ENCODE assay signal across 17 cellular contexts in the genomic region with DNA sequence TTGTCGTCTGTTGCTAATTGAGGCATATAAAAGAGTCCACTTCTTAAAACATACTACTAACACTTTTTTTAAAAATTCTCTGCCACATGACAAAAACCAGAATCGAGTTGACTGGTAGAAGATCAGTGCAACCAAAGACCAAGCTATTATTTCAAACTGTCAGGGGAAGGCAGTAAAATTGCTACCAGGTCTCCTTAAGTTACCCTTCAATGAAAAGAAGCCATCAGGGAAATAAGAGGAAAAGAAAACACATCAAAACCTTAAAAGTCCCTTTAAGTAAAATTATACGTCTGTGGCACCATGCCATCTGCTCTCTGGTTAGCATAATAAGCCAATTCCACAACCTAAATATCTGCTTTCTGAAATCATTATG. TPM values are rescaled to one million over a fixed set of nuclear protein-coding genes. Genes with fewer than 3 reads are reported as not detected.
DNase-seq lines count a peak whose midpoint lies in the region; ATAC-seq, FAIRE-seq and TF ChIP-seq lines count a peak whose summit lies in the region.
"Had no signal": no experiment of that assay in that cellular context is flagged by ENCODE, and none has a peak within 500 bp of the region (broad histone marks: within the 10 kb centered on the region; RNA-seq: fewer than 3 reads in every experiment).

No MANE protein-coding gene starts in this region.

- H3K4me1 Mint-ChIP-seq in endothelial cell (ENCODE audit: unreplicated experiment) (peaks cover 70% of the 10 kb centered on the region), osteocyte (ENCODE audit: unreplicated experiment) (peaks cover 31% of the 10 kb centered on the region)
- H3K4me1 Mint-ChIP-seq: activated CD4-positive, alpha-beta T cell treated with anti-CD3 and anti-CD28 coated beads, Interleukin-2, amount 10 ng/mL, durations not matched to agents 24 days and 14 days had no signal

- H3K27ac Mint-ChIP-seq in endothelial cell (ENCODE audit: unreplicated experiment) (peak overlapping the region; percentile 69), osteocyte (ENCODE audit: unreplicated experiment) (peak overlapping the region; percentile 79)
- H3K27ac Mint-ChIP-seq: activated CD4-positive, alpha-beta T cell treated with anti-CD3 and anti-CD28 coated beads, Interleukin-2, amount 10 ng/mL, durations not matched to agents 24 days and 14 days; immature natural killer cell had no signal

- FAIRE-seq in G401.6 (lab: Jason Lieb, UNC) (peak; percentile 11), GM12891 (lab: Jason Lieb, UNC) (no peak)

- TF ChIP-seq POLR2A in GM12891 (IDR thresholded peaks at IDR 0.05; ENCODE audit: low read depth, low read length): no peak

- ATAC-seq in GM21360 (IDR thresholded peaks at IDR 0.05; ENCODE audit: unreplicated experiment) (no peak), GM21723 (IDR thresholded peaks at IDR 0.05; ENCODE audit: unreplicated experiment) (no peak)
- ATAC-seq: upper lobe of right lung had no signal

- DNase-seq in NCI-H2227 (lab: John Stamatoyannopoulos, UW; ENCODE audit: unreplicated experiment): peak; percentile 37
- no peak for DNase-seq in endothelial cell (ENCODE audit: low spot score)
- no peak for DNase-seq in osteocyte (ENCODE audit: extremely low spot score, unreplicated experiment)
- no peak for DNase-seq in GM12891 (ENCODE audit: insufficient read length, low spot score)
- no peak for DNase-seq in activated gamma-delta T cell treated with Interleukin-2 at 50 U/mL for 16 hours
- DNase-seq: activated CD4-positive, alpha-beta T cell treated with anti-CD3 and anti-CD28 coated beads, Interleukin-2, amount 10 ng/mL, durations not matched to agents 24 days and 14 days; amygdala; DMS53; immature natural killer cell; NCI-H1092 treated with DMSO at 0.1 percent for 48 hours; retina; stimulated activated CD4-positive, alpha-beta T cell treated with anti-CD3 and anti-CD28 coated beads, Interleukin-2, amount 100 ng/mL, for 48 hours; upper lobe of right lung had no signal

- H3K27me3 Mint-ChIP-seq in endothelial cell (ENCODE audit: unreplicated experiment) (peaks cover 2% of the 10 kb centered on the region), osteocyte (ENCODE audit: unreplicated experiment) (no peaks in the 10 kb centered on the region)

- H3K9me3 Mint-ChIP-seq in endothelial cell (ENCODE audit: unreplicated experiment) (no peaks in the 10 kb centered on the region), osteocyte (ENCODE audit: unreplicated experiment) (no peaks in the 10 kb centered on the region)
- H3K9me3 Mint-ChIP-seq: activated CD4-positive, alpha-beta T cell treated with anti-CD3 and anti-CD28 coated beads, Interleukin-2, amount 10 ng/mL, durations not matched to agents 24 days and 14 days had no signal

- TF ChIP-seq CTCF in endothelial cell (IDR thresholded peaks at IDR 0.05; ENCODE audit: unreplicated experiment) (no peak), osteocyte (IDR thresholded peaks at IDR 0.05) (no peak)

- H3K36me3 Mint-ChIP-seq in endothelial cell (ENCODE audit: low read depth, unreplicated experiment) (no peaks in the 10 kb centered on the region), osteocyte (ENCODE audit: unreplicated experiment) (peaks cover 7% of the 10 kb centered on the region)

- H3K4me3 Mint-ChIP-seq in endothelial cell (ENCODE audit: unreplicated experiment) (no peak overlapping the region), osteocyte (ENCODE audit: unreplicated experiment) (peak overlapping the region; percentile 30)
- H3K4me3 Mint-ChIP-seq: activated CD4-positive, alpha-beta T cell treated with anti-CD3 and anti-CD28 coated beads, Interleukin-2, amount 10 ng/mL, durations not matched to agents 24 days and 14 days; immature natural killer cell had no signal

TF ChIP-seq in GM12891, 5 proteins besides CTCF, POLR2A, EP300 and RAD21:
- no peak for TF ChIP-seq TAF1 (IDR thresholded peaks at IDR 0.05; ENCODE audit: low read depth, low read length)
- no peak for TF ChIP-seq POU2F2 (IDR thresholded peaks at IDR 0.05; ENCODE audit: low read depth, low read length)
- no peak for TF ChIP-seq PAX5 (IDR thresholded peaks at IDR 0.05; ENCODE audit: insufficient read depth, low read length, severe bottlenecking)
- no peak for TF ChIP-seq SPI1 (IDR thresholded peaks at IDR 0.05; ENCODE audit: low read depth, low read length)
- no peak for TF ChIP-seq POLR2AphosphoS5 (IDR thresholded peaks at IDR 0.05; ENCODE audit: low read depth, low read length)

RNA-seq across cellular contexts. Expression of gene ZNF608, which starts 9.6 kb away (rescaled TPM):
- total RNA-seq in endothelial cell (ENCODE audit: unreplicated experiment) (88.0 TPM), osteocyte (64.4 and 65.6 TPM in 2 replicates)
- 6.2 TPM for polyA plus RNA-seq in GM12891 (2012; ENCODE audit: low read depth, missing spikeins)
- total RNA-seq: activated CD4-positive, alpha-beta T cell treated with anti-CD3 and anti-CD28 coated beads, Interleukin-2, amount 10 ng/mL, durations not matched to agents 24 days and 14 days; T-helper 2 cell treated with Interferon-gamma antibody and Interleukin-4, amounts not matched to agents 100 ng/mL and 5 ng/mL, for 36 hours had no signal
- polyA plus RNA-seq: immature natural killer cell had no signal
